In the genomic region with DNA sequence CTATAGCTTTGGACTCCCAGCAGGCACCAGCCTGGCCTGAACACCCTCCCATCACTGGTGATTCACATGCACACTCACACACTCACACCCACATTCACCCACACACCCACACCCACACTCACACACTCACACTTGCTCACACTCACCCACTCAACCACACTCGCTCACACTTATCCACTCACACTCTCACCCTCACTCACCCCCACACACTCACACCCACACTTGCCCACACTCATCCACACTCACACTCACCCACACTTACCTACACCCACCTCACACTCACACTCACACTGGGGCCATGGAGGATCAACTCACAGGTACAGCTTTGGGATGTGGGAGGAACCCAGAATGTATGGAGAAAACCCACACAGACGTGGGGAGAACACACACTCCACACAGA, we compare ENCODE assay signal across 23 cellular contexts.
DNase-seq lines count a peak whose midpoint lies in the region; ATAC-seq, FAIRE-seq and TF ChIP-seq lines count a peak whose summit lies in the region.
"Had no signal": no experiment of that assay in that cellular context is flagged by ENCODE, and none has a peak within 500 bp of the region (broad histone marks: within the 10 kb centered on the region; RNA-seq: fewer than 3 reads in every experiment).

No MANE protein-coding gene starts in this region.

- 0 out of 2 replicates have a peak overlapping the region, but pooled peaks have one; percentile 28 for H2BK12ac ChIP-seq in H1 (ENCODE audit: low read depth, low read length)

- H3K4me3 ChIP-seq in HEK293 (ENCODE audit: low read depth, low read length) (no peak overlapping the region), GM12878 (no peak overlapping the region), H1 (ENCODE audit: extremely low read depth in 1 of 4, insufficient read depth in 2 of 4, low read depth in 3 of 4, low read length in 4 of 4) (no peak overlapping the region)
- H3K4me3 ChIP-seq: BLaER1, GM23338, HAP-1 had no signal

- H3K56ac ChIP-seq in H1 (replicated peaks; ENCODE audit: insufficient read length, low read depth, low read length) = no peak overlapping the region

- FAIRE-seq in GM12878 (lab: Jason Lieb, UNC) (no peak), H1 (lab: Jason Lieb, UNC) (no peak), D721Med (lab: Jason Lieb, UNC) (no peak), GM12892 (lab: Jason Lieb, UNC) (no peak)
- FAIRE-seq: A204.1, GM12891, H54 had no signal

- intact Hi-C loops in GM12878 (cut with micrococcal nuclease; ENCODE audit: unreplicated experiment) (no loop called here), sciatic nerve (cut with DNase I) (no loop called here)

- no peak overlapping the region for H2AK5ac ChIP-seq in H1 (ENCODE audit: low read depth, low read length)

- 34% methylated on average over 2 of the region's 2 CpGs for WGBS in GM12878 (ENCODE audit: insufficient coverage, insufficient replicate concordance, low lambda C conversion rate, missing lambda C conversion rate)
- 93 to 100% methylated on average over 1 to 2 of the region's 2 CpGs for WGBS in H1 (ENCODE audit: extremely low coverage in 1 of 2, insufficient coverage in 1 of 2, insufficient read length in 1 of 2, insufficient replicate concordance in 2 of 2, low coverage in 1 of 2, low lambda C conversion rate in 2 of 2, missing lambda C conversion rate in 1 of 2), 2 experiments

- CTCF ChIA-PET in HEK293 (lab: Yijun Ruan, JAX) (no interaction called here), GM12878 (lab: Yijun Ruan, JAX) (no interaction called here), H1 (lab: Charles Lee; ENCODE audit: partially characterized antibody) (no interaction called here)

- H3K79me2 ChIP-seq in GM12878 (ENCODE audit: control insufficient read depth, insufficient read depth, low read length) (no peaks in the 10 kb centered on the region), H1 (ENCODE audit: control insufficient read depth in 1 of 2, insufficient read depth in 2 of 2, low read length in 2 of 2) (no peaks in the 10 kb centered on the region)

- no peak for TF ChIP-seq CTCF in HEK293 (tag by site-specific recombination; IDR thresholded peaks at IDR 0.05)
- no peak for TF ChIP-seq CTCF in GM12878 (IDR thresholded peaks at IDR 0.05 in 2 of 3, conservative IDR thresholded peaks at IDR 0.05 in 1 of 3; ENCODE audit: control insufficient read depth in 2 of 3, extremely low read depth in 1 of 3, insufficient read depth in 1 of 3, low read depth in 3 of 3, low read length in 3 of 3)
- no peak for TF ChIP-seq CTCF in H1 (IDR thresholded peaks at IDR 0.05; ENCODE audit: control extremely low read depth in 1 of 3, insufficient read depth in 1 of 3, low read depth in 1 of 3, low read length in 3 of 3)
- TF ChIP-seq CTCF in D721Med (IDR thresholded peaks at IDR 0.05; ENCODE audit: insufficient read depth, missing control alignments) = no peak

- no peak overlapping the region for H3K23ac ChIP-seq in H1 (ENCODE audit: insufficient read length)

- RAD21 ChIA-PET in GM12878 (lab: Charles Lee; ENCODE audit: unreplicated experiment) = no interaction called here

- H3K14ac ChIP-seq in H1 (ENCODE audit: insufficient read length) = no peak overlapping the region

- SMC1A ChIA-PET in GM12878 (lab: Charles Lee; ENCODE audit: uncharacterized antibody, unreplicated experiment) = no interaction called here

- H2AFZ ChIP-seq in GM12878 (ENCODE audit: control insufficient read depth, low read depth, low read length) = no peak overlapping the region
- no peak overlapping the region for H2AFZ ChIP-seq in H1 (ENCODE audit: low read length)
- H2AFZ ChIP-seq: GM23338 had no signal

- TF ChIP-seq RAD21 in GM12878 (IDR thresholded peaks at IDR 0.05; ENCODE audit: insufficient read depth, low read depth, low read length) (no peak), H1 (IDR thresholded peaks at IDR 0.05 in 1 of 2, conservative IDR thresholded peaks at IDR 0.05 in 1 of 2; ENCODE audit: low read depth in 2 of 2, low read length in 2 of 2) (no peak)

- H3K4ac ChIP-seq in H1 (replicated peaks; ENCODE audit: insufficient read length, low read depth, low read length) = no peak overlapping the region

- H3K18ac ChIP-seq in H1 (ENCODE audit: extremely low read depth, low read length) = no peak overlapping the region

- H4K20me1 ChIP-seq in GM12878 (ENCODE audit: control insufficient read depth, insufficient read depth) = no peaks in the 10 kb centered on the region
- H4K20me1 ChIP-seq in H1 (replicated peaks in 1 of 2; ENCODE audit: control insufficient read depth in 1 of 2, insufficient read depth in 2 of 2, low read length in 2 of 2) = no peaks in the 10 kb centered on the region
- H4K20me1 ChIP-seq: BLaER1 had no signal

- H2BK20ac ChIP-seq in H1 (ENCODE audit: low read length) = no peak overlapping the region

- peak overlapping the region; percentile 38; the same call in 1 of the 2 replicates for H2BK5ac ChIP-seq in H1 (ENCODE audit: low read depth, low read length)

- TF ChIP-seq EP300 in GM12878 (IDR thresholded peaks at IDR 0.05; ENCODE audit: borderline replicate concordance in 1 of 2, control insufficient read depth in 1 of 2, low read depth in 2 of 2, low read length in 2 of 2) (no peak), H1 (IDR thresholded peaks at IDR 0.05; ENCODE audit: borderline replicate concordance in 1 of 2, low read depth in 2 of 2, low read length in 2 of 2) (no peak)

- H4K8ac ChIP-seq in H1 (ENCODE audit: extremely low read depth, insufficient read depth, low read length) = no peak overlapping the region

- no peak overlapping the region for H4K5ac ChIP-seq in H1 (ENCODE audit: insufficient read length, low read depth, low read length)

- H2BK120ac ChIP-seq in H1 (replicated peaks; ENCODE audit: low read depth, low read length) = no peak overlapping the region

- H3K27me3 ChIP-seq in GM12878 (replicated peaks in 1 of 2; ENCODE audit: control insufficient read depth in 2 of 2, insufficient read depth in 2 of 2, low read length in 1 of 2) (no peaks in the 10 kb centered on the region), H1 (replicated peaks in 1 of 4; ENCODE audit: control insufficient read depth in 3 of 4, extremely low read depth in 1 of 4, insufficient read depth in 3 of 4, low read length in 3 of 4) (no peaks in the 10 kb centered on the region)
- H3K27me3 ChIP-seq: BLaER1 had no signal

- H3K79me1 ChIP-seq in H1 (ENCODE audit: low read depth, low read length) = no peaks in the 10 kb centered on the region

- H3K36me3 ChIP-seq in HEK293 (ENCODE audit: control insufficient read depth in 2 of 2, insufficient read depth in 1 of 2, low read length in 2 of 2) (no peaks in the 10 kb centered on the region), GM12878 (ENCODE audit: control insufficient read depth in 2 of 2, insufficient read depth in 2 of 2, low read length in 1 of 2) (no peaks in the 10 kb centered on the region), H1 (ENCODE audit: control insufficient read depth in 2 of 4, insufficient read depth in 4 of 4, low read length in 3 of 4) (no peaks in the 10 kb centered on the region)
- H3K36me3 ChIP-seq: BLaER1, HAP-1 had no signal

- no peak overlapping the region for H3K9ac ChIP-seq in GM12878 (ENCODE audit: control insufficient read depth, insufficient read depth, low read length)
- H3K9ac ChIP-seq in H1 (replicated peaks in 1 of 4; ENCODE audit: extremely low read depth in 1 of 4, low read depth in 3 of 4, low read length in 3 of 4) = no peak overlapping the region
- H3K9ac ChIP-seq: BLaER1 had no signal

- POLR2A ChIA-PET in HEK293 (lab: Yijun Ruan, JAX) = no interaction called here
- POLR2A ChIA-PET in GM12878 (lab: Charles Lee) = no interaction called here
- POLR2A ChIA-PET in H1 (lab: Charles Lee; ENCODE audit: partially characterized antibody) = no interaction called here

- H2BK15ac ChIP-seq in H1 (ENCODE audit: low read length) = no peak overlapping the region

- TF ChIP-seq POLR2A in GM12878 (IDR thresholded peaks at IDR 0.05; ENCODE audit: low read depth, low read length) (no peak), H1 (IDR thresholded peaks at IDR 0.05; ENCODE audit: control extremely low read depth in 1 of 2, low read depth in 2 of 2, low read length in 2 of 2) (no peak), GM12892 (IDR thresholded peaks at IDR 0.05; ENCODE audit: low read depth, low read length) (no peak)

- no peak overlapping the region for H4K91ac ChIP-seq in H1 (replicated peaks; ENCODE audit: insufficient read length, low read length)

- H3K27ac ChIP-seq in HEK293 (ENCODE audit: extremely low read depth, low read depth, low read length) (no peak overlapping the region), GM12878 (ENCODE audit: control insufficient read depth, insufficient read depth) (no peak overlapping the region), H1 (ENCODE audit: low read depth, low read length) (no peak overlapping the region), caudate nucleus (ENCODE audit: low read depth, low read length) (no peak overlapping the region)
- H3K27ac ChIP-seq: 22Rv1, BLaER1, C4-2B had no signal

- no peak for ATAC-seq in GM12878
- ATAC-seq in sciatic nerve = peak; percentile 26
- ATAC-seq: CD8-positive, alpha-beta T cell; GM23338 had no signal

- in situ Hi-C loops in GM12878 (cut with MboI) = no loop called here

- no peaks in the 10 kb centered on the region; the same call in 1 of the 2 replicates for H3K23me2 ChIP-seq in H1 (ENCODE audit: low read depth, low read length)

- no peaks in the 10 kb centered on the region for H3K4me1 ChIP-seq in HEK293 (ENCODE audit: control insufficient read depth, insufficient read depth, low read length)
- no peaks in the 10 kb centered on the region for H3K4me1 ChIP-seq in GM12878 (ENCODE audit: control insufficient read depth, insufficient read depth, low read length)
- no peaks in the 10 kb centered on the region for H3K4me1 ChIP-seq in H1 (replicated peaks in 1 of 4; ENCODE audit: control insufficient read depth in 3 of 4, insufficient read depth in 4 of 4, low read length in 3 of 4)
- H3K4me1 ChIP-seq: BLaER1, Caco-2, HAP-1 had no signal

- DNase-seq in GM12878 (ENCODE audit: low read depth, low spot score) (no peak), H1 (ENCODE audit: low read depth in 1 of 2, low spot score in 2 of 2) (no peak), sciatic nerve (ENCODE audit: low spot score) (no peak), SHP77 (lab: John Stamatoyannopoulos, UW) (no peak), D721Med (ENCODE audit: insufficient read length, low spot score) (no peak), caudate nucleus (lab: John Stamatoyannopoulos, UW) (no peak), GM12892 (ENCODE audit: insufficient read length) (no peak)
- DNase-seq: Caco-2; CD4-positive, CD25-positive, alpha-beta regulatory T cell; CD8-positive, alpha-beta T cell; DMS 273 treated with DMSO at 0.1 percent for 48 hours; DMS79; EL; GDM1 had no signal

- H3K4me2 ChIP-seq in GM12878 (ENCODE audit: control insufficient read depth, insufficient read depth) (no peak overlapping the region), H1 (ENCODE audit: insufficient read depth in 1 of 2, low read depth in 2 of 2, low read length in 2 of 2) (no peak overlapping the region)
- H3K4me2 ChIP-seq: BLaER1, GM23338 had no signal

- no TSS peak for BruUV-seq in GM12878 (replicated peaks; lab: Mats Ljungman, UMichigan)

- H3K9me3 ChIP-seq in HEK293 (ENCODE audit: control insufficient read depth, insufficient read depth, low read depth, low read length) (no peaks in the 10 kb centered on the region), GM12878 (replicated peaks; ENCODE audit: control insufficient read depth, insufficient read depth, low read length) (no peaks in the 10 kb centered on the region; the same call in 2 of the 3 replicates), H1 (ENCODE audit: insufficient read depth in 2 of 2, low read depth in 1 of 2, low read length in 1 of 2) (no peaks in the 10 kb centered on the region)
- H3K9me3 ChIP-seq: BLaER1, Caco-2, HAP-1 had no signal
